Comparison of ENCODE assay signal across 8 cellular contexts in the genomic region with DNA sequence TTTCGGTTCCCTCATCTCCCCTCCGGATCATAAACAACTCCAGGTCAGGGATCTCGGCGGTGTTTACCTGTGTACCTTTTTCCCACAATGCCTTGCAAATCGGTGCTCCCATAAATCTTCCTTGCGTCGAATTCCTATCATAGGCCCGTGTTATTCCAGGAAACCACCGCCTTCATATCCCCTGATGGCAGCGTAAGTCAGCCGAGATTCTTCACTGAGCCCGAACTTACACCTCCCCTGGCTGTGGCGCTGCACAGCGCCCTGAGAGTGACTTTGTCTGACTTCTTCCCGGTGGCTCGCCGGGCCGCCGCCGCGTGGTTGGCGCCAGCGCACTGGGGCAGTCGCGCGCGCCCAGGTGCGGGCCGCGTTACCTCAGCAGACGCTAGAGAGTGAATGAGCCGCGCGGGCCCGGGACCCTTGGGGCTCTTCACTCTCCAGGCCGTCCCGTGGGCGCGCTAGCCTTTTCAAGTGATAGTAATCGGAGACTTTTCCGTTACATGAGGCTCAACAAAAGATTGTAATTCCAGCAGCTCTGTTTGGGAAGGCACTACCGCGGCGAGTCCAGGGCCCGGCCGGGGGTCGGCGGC.
A peak's percentile ranks its signal among the peaks of the same experiment; 100 is the strongest.
DNase-seq lines count a peak whose midpoint lies in the region; ATAC-seq and TF ChIP-seq lines count a peak whose summit lies in the region.

No MANE protein-coding gene starts in this region.

- no peaks in the 10 kb centered on the region for H3K9me3 ChIP-seq in Caco-2

- H3K9me3 Mint-ChIP-seq in Caco-2 (ENCODE audit: unreplicated experiment) = no peaks in the 10 kb centered on the region
- H3K9me3 Mint-ChIP-seq in activated naive CD4-positive, alpha-beta T cell treated with anti-CD3 and anti-CD28 coated beads, Interleukin-2, amount 50 U/mL, for 72 hours = no peaks in the 10 kb centered on the region

- H3K27me3 ChIP-seq in Caco-2 (replicated peaks; ENCODE audit: control insufficient read depth, insufficient read depth, low read length) = no peaks in the 10 kb centered on the region

- CTCF ChIA-PET in Caco-2 (lab: Charles Lee) = interaction anchor here (0.6 to 2.1 kb wide), 2 partner anchors 24 to 35 kb away, joined by 4 to 6 read pairs; no protein-coding TSS in a partner anchor

- H3K36me3 ChIP-seq in Caco-2 (ENCODE audit: control insufficient read depth, insufficient read depth, low read length) = no peaks in the 10 kb centered on the region; the same call in 1 of the 2 replicates

- POLR2A ChIA-PET in Caco-2 (lab: Charles Lee) = interaction anchor here (0.6 to 3.3 kb wide), 5 partner anchors 8 to 492 kb away, joined by 3 to 20 read pairs (median 5); a partner anchor contains a TSS

- no peaks in the 10 kb centered on the region for H3K27me3 Mint-ChIP-seq in Caco-2 (ENCODE audit: insufficient read depth, unreplicated experiment)

- peak overlapping the region; percentile 87 for H3K4me3 Mint-ChIP-seq in Caco-2 (ENCODE audit: unreplicated experiment)

- ATAC-seq in GM19468 (IDR thresholded peaks at IDR 0.05; ENCODE audit: extremely low read depth, unreplicated experiment) (peak; percentile 21), left cardiac atrium (peak; percentile 28 to 58)
- peak; percentile 64 to 71 for ATAC-seq in activated naive CD4-positive, alpha-beta T cell treated with anti-CD3 and anti-CD28 coated beads, Interleukin-2, amount 50 U/mL, for 72 hours

- intact Hi-C loops in Caco-2 (cut with micrococcal nuclease; ENCODE audit: unreplicated experiment) = loop anchor here (1.0 kb wide), 4 partner anchors 17 to 35 kb away; no protein-coding TSS in a partner anchor
- intact Hi-C loops in left cardiac atrium (cut with DNase I) = no loop called here

- H3K36me3 Mint-ChIP-seq in Caco-2 (ENCODE audit: insufficient read depth, unreplicated experiment) = peaks cover 58% of the 10 kb centered on the region
- peaks cover 31 to 36% of the 10 kb centered on the region in 2 donors for H3K36me3 Mint-ChIP-seq in activated naive CD4-positive, alpha-beta T cell treated with anti-CD3 and anti-CD28 coated beads, Interleukin-2, amount 50 U/mL, for 72 hours

- TF ChIP-seq CTCF in Caco-2 (IDR thresholded peaks at IDR 0.05; ENCODE audit: insufficient read depth in 1 of 2, low read depth in 1 of 2, low read length in 1 of 2, severe bottlenecking in 1 of 2, unreplicated experiment in 1 of 2) = peak in 1 of 2 experiments; percentile 5

- no TSS peak for BruUV-seq in Caco-2 (replicated peaks; lab: Mats Ljungman, UMichigan)

- H3K4me3 ChIP-seq in Caco-2 (ENCODE audit: low read depth, low read length) = peak overlapping the region; percentile 84

- peak overlapping the region; percentile 73 for H3K27ac Mint-ChIP-seq in Caco-2 (ENCODE audit: unreplicated experiment)
- peak overlapping the region in 1 of 2 donors; percentile 97 for H3K27ac Mint-ChIP-seq in activated naive CD4-positive, alpha-beta T cell treated with anti-CD3 and anti-CD28 coated beads, Interleukin-2, amount 50 U/mL, for 72 hours

- H3K4me1 Mint-ChIP-seq in Caco-2 (ENCODE audit: low read depth, unreplicated experiment) = peaks cover 59% of the 10 kb centered on the region

- peaks cover 37% of the 10 kb centered on the region for H3K4me1 ChIP-seq in Caco-2

- DNase-seq in Caco-2 (peak; percentile 85 to 86), HT-29 (ENCODE audit: low spot score) (peak; percentile 87), SHP77 treated with DMSO at 0.1 percent for 48 hours (lab: John Stamatoyannopoulos, UW) (peak; percentile 81), left cardiac atrium (peak; percentile 55), retina (peak; percentile 74), COLO829 (ENCODE audit: low spot score) (no peak)
- DNase-seq in activated naive CD4-positive, alpha-beta T cell treated with anti-CD3 and anti-CD28 coated beads, Interleukin-2, amount 50 U/mL, for 72 hours (ENCODE audit: low spot score in 2 of 2) = peak; percentile 74 to 77
